In genomic region chr20:34561661-34562060, GRCh38 we compare ENCODE assay signal across 15 cellular contexts. TPM values are rescaled to one million over a fixed set of nuclear protein-coding genes. Genes with fewer than 3 reads are reported as not detected.
A peak's percentile ranks its signal among the peaks of the same experiment; 100 is the strongest.
DNase-seq lines count a peak whose midpoint lies in the region; ATAC-seq and TF ChIP-seq lines count a peak whose summit lies in the region.
"Had no signal": no experiment of that assay in that cellular context is flagged by ENCODE, and none has a peak within 500 bp of the region (broad histone marks: within the 10 kb centered on the region; RNA-seq: fewer than 3 reads in every experiment).

No MANE protein-coding gene starts in this region.

- peak overlapping the region in 5 of 8 donors; percentile 11 to 67 (median 41) for H3K4me3 Mint-ChIP-seq in naive B cell
- H3K4me3 Mint-ChIP-seq: activated CD4-positive, alpha-beta T cell treated with anti-CD3 and anti-CD28 coated beads, Interleukin-2, amount 10 ng/mL, durations not matched to agents 7 days and 5 days had no signal

- no peak overlapping the region for H2BK120ac ChIP-seq in trophoblast cell (ENCODE audit: insufficient read depth, low read length, poor library complexity)

- no peak overlapping the region for H3K23ac ChIP-seq in trophoblast cell (ENCODE audit: low read length)

- intact Hi-C loops in left ventricle myocardium inferior (cut with micrococcal nuclease) (no loop called here), heart right ventricle (cut with DNase I) (no loop called here), ascending aorta (cut with DNase I) (no loop called here)

- no peak overlapping the region for H4K12ac ChIP-seq in trophoblast cell (ENCODE audit: low read depth, low read length)

- H3K79me2 ChIP-seq in trophoblast cell (ENCODE audit: control insufficient read depth, insufficient read depth, low read length, poor library complexity) = peaks cover 2% of the 10 kb centered on the region

- H3K27me3 ChIP-seq in left ventricle myocardium inferior (ENCODE audit: low read depth) (no peaks in the 10 kb centered on the region), heart right ventricle (no peaks in the 10 kb centered on the region), ascending aorta (no peaks in the 10 kb centered on the region), trophoblast cell (ENCODE audit: insufficient read depth, low read length) (no peaks in the 10 kb centered on the region)
- H3K27me3 ChIP-seq: breast epithelium, gastrocnemius medialis, Peyer's patch had no signal

- no peaks in the 10 kb centered on the region for H3K27me3 Mint-ChIP-seq in naive B cell
- H3K27me3 Mint-ChIP-seq: activated CD4-positive, alpha-beta T cell treated with anti-CD3 and anti-CD28 coated beads, Interleukin-2, amount 10 ng/mL, durations not matched to agents 7 days and 5 days had no signal

- H4K8ac ChIP-seq in trophoblast cell (ENCODE audit: low read depth, low read length) = no peak overlapping the region

- H3K79me1 ChIP-seq in trophoblast cell (ENCODE audit: low read length) = peaks cover 7% of the 10 kb centered on the region

- peak overlapping the region; percentile 23 for H3K27ac ChIP-seq in left ventricle myocardium inferior (replicated peaks)
- peak overlapping the region in 2 of 10 donors; percentile 11 to 14 for H3K27ac ChIP-seq in heart right ventricle
- H3K27ac ChIP-seq in ascending aorta = peak overlapping the region; percentile 12 to 26
- no peak overlapping the region for H3K27ac ChIP-seq in trophoblast cell (ENCODE audit: low read depth, low read length)
- H3K27ac ChIP-seq: breast epithelium, gastrocnemius medialis, thoracic aorta had no signal

- no peak overlapping the region for H2AK5ac ChIP-seq in trophoblast cell (ENCODE audit: low read length)

- H2BK5ac ChIP-seq in trophoblast cell (ENCODE audit: low read depth, low read length, poor library complexity) = no peak overlapping the region

- H3K18ac ChIP-seq in trophoblast cell (ENCODE audit: low read length) = no peak overlapping the region

- H3K4ac ChIP-seq in trophoblast cell (ENCODE audit: low read depth, low read length) = no peak overlapping the region

- H3K4me2 ChIP-seq in trophoblast cell (ENCODE audit: low read length) = no peak overlapping the region

- H3K9ac ChIP-seq in trophoblast cell (ENCODE audit: low read length) = no peak overlapping the region

- peak overlapping the region; percentile 49 to 96 (median 85) for H3K27ac Mint-ChIP-seq in naive B cell
- H3K27ac Mint-ChIP-seq: activated CD4-positive, alpha-beta T cell treated with anti-CD3 and anti-CD28 coated beads, Interleukin-2, amount 10 ng/mL, durations not matched to agents 7 days and 5 days had no signal

- H3K9me3 ChIP-seq in left ventricle myocardium inferior (replicated peaks) (no peaks in the 10 kb centered on the region), heart right ventricle (no peaks in the 10 kb centered on the region), ascending aorta (no peaks in the 10 kb centered on the region), trophoblast cell (ENCODE audit: insufficient read depth, low read depth, low read length) (peaks cover 5% of the 10 kb centered on the region)
- H3K9me3 ChIP-seq: breast epithelium, gastrocnemius medialis, Peyer's patch, thoracic aorta had no signal

- peaks cover 32% of the 10 kb centered on the region for H3K4me1 ChIP-seq in left ventricle myocardium inferior
- peaks cover 0 to 28% (median 19%) of the 10 kb centered on the region in 9 donors for H3K4me1 ChIP-seq in heart right ventricle
- H3K4me1 ChIP-seq in ascending aorta = peaks cover 7% of the 10 kb centered on the region in 2 donors
- H3K4me1 ChIP-seq in trophoblast cell (ENCODE audit: control insufficient read depth in 1 of 2, insufficient read depth in 2 of 2, low read length in 2 of 2) = no peaks in the 10 kb centered on the region

- no peak overlapping the region for H2AFZ ChIP-seq in trophoblast cell (ENCODE audit: insufficient read depth, low read length, poor library complexity)

- no peak overlapping the region for H4K91ac ChIP-seq in trophoblast cell (ENCODE audit: low read depth, low read length)

- DNase-seq in left ventricle myocardium inferior (no peak), heart right ventricle (no peak), ascending aorta (ENCODE audit: low spot score in 2 of 2) (no peak), naive B cell (no peak), UCSD-AML1 (lab: John Stamatoyannopoulos, UW; ENCODE audit: unreplicated experiment) (no peak), SKM-1 treated with dmso at 0.1 percent for 144 hours (lab: John Stamatoyannopoulos, UW; ENCODE audit: unreplicated experiment) (no peak), NCI-H1694 treated with DMSO at 0.1 percent for 48 hours (lab: John Stamatoyannopoulos, UW) (no peak), trophoblast cell (no peak)
- DNase-seq: activated CD4-positive, alpha-beta T cell treated with anti-CD3 and anti-CD28 coated beads, Interleukin-2, amount 10 ng/mL, durations not matched to agents 7 days and 5 days; gastrocnemius medialis; NCI-H2029; NK-92 treated with Interleukin-12 subunit alpha and Interleukin-12 subunit beta, amount 100 ng/mL, for 24 hours; Peyer's patch had no signal

- 60 to 70% methylated on average over 10 of the region's 10 CpGs for WGBS in heart right ventricle, 2 donors
- no CpG with 5 or more reads among the region's 10 CpGs for WGBS in trophoblast cell (ENCODE audit: extremely low coverage, insufficient coverage, insufficient read length)

- no peaks in the 10 kb centered on the region for H3K9me3 Mint-ChIP-seq in naive B cell
- H3K9me3 Mint-ChIP-seq: activated CD4-positive, alpha-beta T cell treated with anti-CD3 and anti-CD28 coated beads, Interleukin-2, amount 10 ng/mL, durations not matched to agents 7 days and 5 days had no signal

- no peak overlapping the region for H3K4me3 ChIP-seq in left ventricle myocardium inferior
- H3K4me3 ChIP-seq in heart right ventricle = no peak overlapping the region
- no peak overlapping the region for H3K4me3 ChIP-seq in ascending aorta
- no peak overlapping the region for H3K4me3 ChIP-seq in trophoblast cell (ENCODE audit: low read depth, low read length)
- H3K4me3 ChIP-seq: breast epithelium, gastrocnemius medialis, Peyer's patch, thoracic aorta had no signal

- peaks cover 14 to 27% (median 20%) of the 10 kb centered on the region in 3 donors for H3K4me1 Mint-ChIP-seq in naive B cell

- TF ChIP-seq CTCF in left ventricle myocardium inferior (IDR thresholded peaks at IDR 0.05; ENCODE audit: borderline replicate concordance) (no peak), heart right ventricle (IDR thresholded peaks at IDR 0.05) (no peak), ascending aorta (IDR thresholded peaks at IDR 0.05) (no peak)

- no peak overlapping the region for H3K14ac ChIP-seq in trophoblast cell (ENCODE audit: low read length)

- ATAC-seq in heart right ventricle (no peak), naive B cell (ENCODE audit: low read depth in 2 of 2) (no peak)
- ATAC-seq: gastrocnemius medialis had no signal

- no peak overlapping the region for H2BK12ac ChIP-seq in trophoblast cell (ENCODE audit: low read length)

- H3K36me3 ChIP-seq in left ventricle myocardium inferior (peaks cover under 1% of the 10 kb centered on the region), heart right ventricle (peaks cover 0 to 24% (median 0%) of the 10 kb centered on the region in 9 donors), ascending aorta (peaks cover 0 to under 1% of the 10 kb centered on the region in 2 donors), trophoblast cell (ENCODE audit: control insufficient read depth in 1 of 2, insufficient read depth in 2 of 2, low read length in 2 of 2) (peaks cover 0 to 1% of the 10 kb centered on the region in 2 experiments)
- H3K36me3 ChIP-seq: breast epithelium, gastrocnemius medialis, Peyer's patch, thoracic aorta had no signal

- no peaks in the 10 kb centered on the region for H3K36me3 Mint-ChIP-seq in naive B cell

RNA-seq across cellular contexts. Expression of gene MAP1LC3A, which starts 3.1 kb away (rescaled TPM):
- total RNA-seq in left ventricle myocardium inferior (110 TPM), heart right ventricle (100 to 1,000 TPM in 2 of 10 donors, 10 to 100 TPM in 8; 61.7 to 137 (median 74.6) TPM), ascending aorta (131 TPM)
- polyA plus RNA-seq in heart right ventricle (100 to 1,000 TPM in 1 of 2 donors, 10 to 100 TPM in 1; 61.5 to 133 TPM), naive B cell (ENCODE audit: low read depth in 6 of 6) (1 to 10 TPM in 4 of 6 donors, under 1 TPM in 2; 0.49 to 3.5 (median 1.8) TPM)
- 15.8 and 16.4 TPM in 2 replicates for polyA plus RNA-seq in trophoblast cell (2013)

RNA-seq across cellular contexts. Expression of gene DYNLRB1, which starts 45.4 kb away (rescaled TPM):
- total RNA-seq in left ventricle myocardium inferior = 166 TPM
- total RNA-seq in heart right ventricle = 100 to 1,000 TPM; 132 to 187 (median 148) TPM
- polyA plus RNA-seq in heart right ventricle = 100 to 1,000 TPM; 253 to 408 TPM
- 148 TPM for total RNA-seq in ascending aorta
- 100 to 1,000 TPM; 216 to 265 (median 253) TPM for polyA plus RNA-seq in naive B cell (ENCODE audit: low read depth in 6 of 6)
- 243 and 244 TPM in 2 replicates for polyA plus RNA-seq in trophoblast cell (2013)
